In genomic region chr21:46210378-46211136, GRCh38 we compare ENCODE assay signal across 2 cellular contexts.
TF ChIP-seq lines count a peak whose summit lies in the region.

No MANE protein-coding gene starts in this region.

TF ChIP-seq in H1, 55 proteins besides CTCF, POLR2A, EP300 and RAD21:
- TF ChIP-seq MAX (IDR thresholded peaks at IDR 0.05) (no peak), CBX8 (IDR thresholded peaks at IDR 0.05; ENCODE audit: borderline replicate concordance, low read depth, low read length) (no peak), JUND (IDR thresholded peaks at IDR 0.05; ENCODE audit: low read length) (no peak), EGR1 (IDR thresholded peaks at IDR 0.05; ENCODE audit: borderline replicate concordance, low read depth, low read length) (no peak), TBP (IDR thresholded peaks at IDR 0.05; ENCODE audit: low read depth, low read length) (no peak), POU5F1 (IDR thresholded peaks at IDR 0.05; ENCODE audit: low read depth, low read length) (no peak), TAF1 (IDR thresholded peaks at IDR 0.05; ENCODE audit: low read depth, low read length) (no peak), TEAD4 (IDR thresholded peaks at IDR 0.05; ENCODE audit: low read depth, low read length) (no peak), TAF7 (optimal IDR thresholded peaks at IDR 0.05; ENCODE audit: borderline replicate concordance, low read depth, low read length) (no peak), NRF1 (IDR thresholded peaks at IDR 0.05; ENCODE audit: low read depth, low read length) (no peak), GABPA (IDR thresholded peaks at IDR 0.05; ENCODE audit: borderline replicate concordance, insufficient read depth, low read length) (no peak), GTF2F1 (IDR thresholded peaks at IDR 0.05; ENCODE audit: borderline replicate concordance, low read depth, low read length) (no peak), RFX5 (IDR thresholded peaks at IDR 0.05; ENCODE audit: borderline replicate concordance, low read depth, low read length) (no peak), RBBP5 (IDR thresholded peaks at IDR 0.05; ENCODE audit: borderline replicate concordance, low read depth, low read length) (no peak), SUZ12 (IDR thresholded peaks at IDR 0.05; ENCODE audit: low read length) (no peak), CTBP2 (IDR thresholded peaks at IDR 0.05; ENCODE audit: borderline replicate concordance, insufficient read depth, insufficient read length, low read length) (no peak), USF2 (IDR thresholded peaks at IDR 0.05; ENCODE audit: low read length) (no peak)

TF ChIP-seq in HEK293T, 16 proteins besides CTCF, POLR2A, EP300 and RAD21:
- no peak for TF ChIP-seq CTBP1 (IDR thresholded peaks at IDR 0.05; ENCODE audit: borderline replicate concordance)
